In genomic region chr1:33346921-33347649, GRCh38 we compare ENCODE assay signal across 1 cellular context.
TF ChIP-seq lines count a peak whose summit lies in the region.

No MANE protein-coding gene starts in this region.

TF ChIP-seq in K562, 482 proteins besides CTCF, POLR2A, EP300 and RAD21 (continued from another document and continues in another):
- no peak for TF ChIP-seq ARID4B (CRISPR knock-in tag; IDR thresholded peaks at IDR 0.05)
- TF ChIP-seq ZNF184 (CRISPR knock-in tag; IDR thresholded peaks at IDR 0.05): no peak
- no peak for TF ChIP-seq NCOA4 (IDR thresholded peaks at IDR 0.05; ENCODE audit: partially characterized antibody)
- TF ChIP-seq, protein P1, sequence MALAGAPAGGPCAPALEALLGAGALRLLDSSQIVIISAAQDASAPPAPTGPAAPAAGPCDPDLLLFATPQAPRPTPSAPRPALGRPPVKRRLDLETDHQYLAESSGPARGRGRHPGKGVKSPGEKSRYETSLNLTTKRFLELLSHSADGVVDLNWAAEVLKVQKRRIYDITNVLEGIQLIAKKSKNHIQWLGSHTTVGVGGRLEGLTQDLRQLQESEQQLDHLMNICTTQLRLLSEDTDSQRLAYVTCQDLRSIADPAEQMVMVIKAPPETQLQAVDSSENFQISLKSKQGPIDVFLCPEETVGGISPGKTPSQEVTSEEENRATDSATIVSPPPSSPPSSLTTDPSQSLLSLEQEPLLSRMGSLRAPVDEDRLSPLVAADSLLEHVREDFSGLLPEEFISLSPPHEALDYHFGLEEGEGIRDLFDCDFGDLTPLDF (CRISPR knock-in tag; IDR thresholded peaks at IDR 0.05): no peak
- TF ChIP-seq NFRKB (IDR thresholded peaks at IDR 0.05; ENCODE audit: low read depth): no peak
- no peak for TF ChIP-seq RBM25 (IDR thresholded peaks at IDR 0.05; ENCODE audit: low read depth, low read length, severe bottlenecking)
- no peak for TF ChIP-seq ZNF77 (CRISPR knock-in tag; IDR thresholded peaks at IDR 0.05)
- TF ChIP-seq, protein P2, sequence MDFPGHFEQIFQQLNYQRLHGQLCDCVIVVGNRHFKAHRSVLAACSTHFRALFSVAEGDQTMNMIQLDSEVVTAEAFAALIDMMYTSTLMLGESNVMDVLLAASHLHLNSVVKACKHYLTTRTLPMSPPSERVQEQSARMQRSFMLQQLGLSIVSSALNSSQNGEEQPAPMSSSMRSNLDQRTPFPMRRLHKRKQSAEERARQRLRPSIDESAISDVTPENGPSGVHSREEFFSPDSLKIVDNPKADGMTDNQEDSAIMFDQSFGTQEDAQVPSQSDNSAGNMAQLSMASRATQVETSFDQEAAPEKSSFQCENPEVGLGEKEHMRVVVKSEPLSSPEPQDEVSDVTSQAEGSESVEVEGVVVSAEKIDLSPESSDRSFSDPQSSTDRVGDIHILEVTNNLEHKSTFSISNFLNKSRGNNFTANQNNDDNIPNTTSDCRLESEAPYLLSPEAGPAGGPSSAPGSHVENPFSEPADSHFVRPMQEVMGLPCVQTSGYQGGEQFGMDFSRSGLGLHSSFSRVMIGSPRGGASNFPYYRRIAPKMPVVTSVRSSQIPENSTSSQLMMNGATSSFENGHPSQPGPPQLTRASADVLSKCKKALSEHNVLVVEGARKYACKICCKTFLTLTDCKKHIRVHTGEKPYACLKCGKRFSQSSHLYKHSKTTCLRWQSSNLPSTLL (IDR thresholded peaks at IDR 0.05): no peak
- TF ChIP-seq PHF21A (IDR thresholded peaks at IDR 0.05; ENCODE audit: borderline replicate concordance, low read depth): no peak
- TF ChIP-seq ZNF431 (CRISPR knock-in tag; IDR thresholded peaks at IDR 0.05): no peak
- no peak for TF ChIP-seq CREBBP (IDR thresholded peaks at IDR 0.05; ENCODE audit: low read depth, low read length)
- no peak for TF ChIP-seq MAFG (tag; conservative IDR thresholded peaks at IDR 0.05)
- no peak for TF ChIP-seq ZBTB7A (IDR thresholded peaks at IDR 0.05; ENCODE audit: borderline replicate concordance, control insufficient read depth, low read depth, low read length)
- TF ChIP-seq GTF2B (IDR thresholded peaks at IDR 0.05; ENCODE audit: extremely low read depth, insufficient read length): no peak
- TF ChIP-seq CUX1 (CRISPR knock-in tag; IDR thresholded peaks at IDR 0.05): no peak
- TF ChIP-seq, protein P3, sequence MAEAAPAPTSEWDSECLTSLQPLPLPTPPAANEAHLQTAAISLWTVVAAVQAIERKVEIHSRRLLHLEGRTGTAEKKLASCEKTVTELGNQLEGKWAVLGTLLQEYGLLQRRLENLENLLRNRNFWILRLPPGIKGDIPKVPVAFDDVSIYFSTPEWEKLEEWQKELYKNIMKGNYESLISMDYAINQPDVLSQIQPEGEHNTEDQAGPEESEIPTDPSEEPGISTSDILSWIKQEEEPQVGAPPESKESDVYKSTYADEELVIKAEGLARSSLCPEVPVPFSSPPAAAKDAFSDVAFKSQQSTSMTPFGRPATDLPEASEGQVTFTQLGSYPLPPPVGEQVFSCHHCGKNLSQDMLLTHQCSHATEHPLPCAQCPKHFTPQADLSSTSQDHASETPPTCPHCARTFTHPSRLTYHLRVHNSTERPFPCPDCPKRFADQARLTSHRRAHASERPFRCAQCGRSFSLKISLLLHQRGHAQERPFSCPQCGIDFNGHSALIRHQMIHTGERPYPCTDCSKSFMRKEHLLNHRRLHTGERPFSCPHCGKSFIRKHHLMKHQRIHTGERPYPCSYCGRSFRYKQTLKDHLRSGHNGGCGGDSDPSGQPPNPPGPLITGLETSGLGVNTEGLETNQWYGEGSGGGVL (CRISPR knock-in tag; IDR thresholded peaks at IDR 0.05): no peak
- no peak for TF ChIP-seq BACH1 (tag; IDR thresholded peaks at IDR 0.05)
- TF ChIP-seq ZNF583 (CRISPR knock-in tag; IDR thresholded peaks at IDR 0.05): no peak
- TF ChIP-seq ZNF511 (CRISPR knock-in tag; IDR thresholded peaks at IDR 0.05): no peak
- TF ChIP-seq, protein P4, sequence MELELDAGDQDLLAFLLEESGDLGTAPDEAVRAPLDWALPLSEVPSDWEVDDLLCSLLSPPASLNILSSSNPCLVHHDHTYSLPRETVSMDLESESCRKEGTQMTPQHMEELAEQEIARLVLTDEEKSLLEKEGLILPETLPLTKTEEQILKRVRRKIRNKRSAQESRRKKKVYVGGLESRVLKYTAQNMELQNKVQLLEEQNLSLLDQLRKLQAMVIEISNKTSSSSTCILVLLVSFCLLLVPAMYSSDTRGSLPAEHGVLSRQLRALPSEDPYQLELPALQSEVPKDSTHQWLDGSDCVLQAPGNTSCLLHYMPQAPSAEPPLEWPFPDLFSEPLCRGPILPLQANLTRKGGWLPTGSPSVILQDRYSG (tag; conservative IDR thresholded peaks at IDR 0.05; ENCODE audit: low read depth): no peak
- TF ChIP-seq EWSR1 (IDR thresholded peaks at IDR 0.05; ENCODE audit: borderline replicate concordance, low read depth, partially characterized antibody): no peak
- peak; percentile 87 for TF ChIP-seq ZNF175 (CRISPR knock-in tag; IDR thresholded peaks at IDR 0.05; ENCODE audit: low read depth)
- TF ChIP-seq FOSL1 (tag; conservative IDR thresholded peaks at IDR 0.05): peak; percentile 70
- no peak for TF ChIP-seq PYGO2 (tag; IDR thresholded peaks at IDR 0.05)
- TF ChIP-seq PKNOX1 (IDR thresholded peaks at IDR 0.05): no peak
- no peak for TF ChIP-seq PHB2 (IDR thresholded peaks at IDR 0.05; ENCODE audit: low read depth)
- no peak for TF ChIP-seq ZNF41 (CRISPR knock-in tag; conservative IDR thresholded peaks at IDR 0.05)
- TF ChIP-seq SMARCB1 (IDR thresholded peaks at IDR 0.05; ENCODE audit: insufficient read length, low read depth): no peak
- TF ChIP-seq, protein P5, sequence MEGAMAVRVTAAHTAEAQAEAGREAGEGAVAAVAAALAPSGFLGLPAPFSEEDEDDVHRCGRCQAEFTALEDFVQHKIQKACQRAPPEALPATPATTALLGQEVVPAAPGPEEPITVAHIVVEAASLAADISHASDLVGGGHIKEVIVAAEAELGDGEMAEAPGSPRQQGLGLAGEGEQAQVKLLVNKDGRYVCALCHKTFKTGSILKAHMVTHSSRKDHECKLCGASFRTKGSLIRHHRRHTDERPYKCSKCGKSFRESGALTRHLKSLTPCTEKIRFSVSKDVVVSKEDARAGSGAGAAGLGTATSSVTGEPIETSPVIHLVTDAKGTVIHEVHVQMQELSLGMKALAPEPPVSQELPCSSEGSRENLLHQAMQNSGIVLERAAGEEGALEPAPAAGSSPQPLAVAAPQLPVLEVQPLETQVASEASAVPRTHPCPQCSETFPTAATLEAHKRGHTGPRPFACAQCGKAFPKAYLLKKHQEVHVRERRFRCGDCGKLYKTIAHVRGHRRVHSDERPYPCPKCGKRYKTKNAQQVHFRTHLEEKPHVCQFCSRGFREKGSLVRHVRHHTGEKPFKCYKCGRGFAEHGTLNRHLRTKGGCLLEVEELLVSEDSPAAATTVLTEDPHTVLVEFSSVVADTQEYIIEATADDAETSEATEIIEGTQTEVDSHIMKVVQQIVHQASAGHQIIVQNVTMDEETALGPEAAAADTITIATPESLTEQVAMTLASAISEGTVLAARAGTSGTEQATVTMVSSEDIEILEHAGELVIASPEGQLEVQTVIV (CRISPR knock-in tag; IDR thresholded peaks at IDR 0.05; ENCODE audit: borderline replicate concordance): no peak
- no peak for TF ChIP-seq RBM17 (IDR thresholded peaks at IDR 0.05; ENCODE audit: borderline replicate concordance, low read depth, low read length)
- TF ChIP-seq KLF6 (CRISPR knock-in tag; IDR thresholded peaks at IDR 0.05; ENCODE audit: borderline replicate concordance): no peak
- no peak for TF ChIP-seq ILK (tag; IDR thresholded peaks at IDR 0.05; ENCODE audit: borderline replicate concordance, low read depth)
- no peak for TF ChIP-seq MEIS2 (IDR thresholded peaks at IDR 0.05; ENCODE audit: partially characterized antibody)
- TF ChIP-seq KDM1A (IDR thresholded peaks at IDR 0.05): no peak
- no peak for TF ChIP-seq SPI1 (IDR thresholded peaks at IDR 0.05; ENCODE audit: borderline replicate concordance, low read depth, low read length)
- TF ChIP-seq ZNF584 (CRISPR knock-in tag; IDR thresholded peaks at IDR 0.05; ENCODE audit: low read depth): peak; percentile 78; the same call in 1 of the 2 replicates
- TF ChIP-seq FOXJ2 (tag; IDR thresholded peaks at IDR 0.05): no peak
- TF ChIP-seq, protein P6, sequence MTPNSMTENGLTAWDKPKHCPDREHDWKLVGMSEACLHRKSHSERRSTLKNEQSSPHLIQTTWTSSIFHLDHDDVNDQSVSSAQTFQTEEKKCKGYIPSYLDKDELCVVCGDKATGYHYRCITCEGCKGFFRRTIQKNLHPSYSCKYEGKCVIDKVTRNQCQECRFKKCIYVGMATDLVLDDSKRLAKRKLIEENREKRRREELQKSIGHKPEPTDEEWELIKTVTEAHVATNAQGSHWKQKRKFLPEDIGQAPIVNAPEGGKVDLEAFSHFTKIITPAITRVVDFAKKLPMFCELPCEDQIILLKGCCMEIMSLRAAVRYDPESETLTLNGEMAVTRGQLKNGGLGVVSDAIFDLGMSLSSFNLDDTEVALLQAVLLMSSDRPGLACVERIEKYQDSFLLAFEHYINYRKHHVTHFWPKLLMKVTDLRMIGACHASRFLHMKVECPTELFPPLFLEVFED (CRISPR knock-in tag; conservative IDR thresholded peaks at IDR 0.05): peak; percentile 62; the same call in 1 of the 2 replicates
- no peak for TF ChIP-seq ELF4 (CRISPR knock-in tag; IDR thresholded peaks at IDR 0.05)
